In the genomic region with DNA sequence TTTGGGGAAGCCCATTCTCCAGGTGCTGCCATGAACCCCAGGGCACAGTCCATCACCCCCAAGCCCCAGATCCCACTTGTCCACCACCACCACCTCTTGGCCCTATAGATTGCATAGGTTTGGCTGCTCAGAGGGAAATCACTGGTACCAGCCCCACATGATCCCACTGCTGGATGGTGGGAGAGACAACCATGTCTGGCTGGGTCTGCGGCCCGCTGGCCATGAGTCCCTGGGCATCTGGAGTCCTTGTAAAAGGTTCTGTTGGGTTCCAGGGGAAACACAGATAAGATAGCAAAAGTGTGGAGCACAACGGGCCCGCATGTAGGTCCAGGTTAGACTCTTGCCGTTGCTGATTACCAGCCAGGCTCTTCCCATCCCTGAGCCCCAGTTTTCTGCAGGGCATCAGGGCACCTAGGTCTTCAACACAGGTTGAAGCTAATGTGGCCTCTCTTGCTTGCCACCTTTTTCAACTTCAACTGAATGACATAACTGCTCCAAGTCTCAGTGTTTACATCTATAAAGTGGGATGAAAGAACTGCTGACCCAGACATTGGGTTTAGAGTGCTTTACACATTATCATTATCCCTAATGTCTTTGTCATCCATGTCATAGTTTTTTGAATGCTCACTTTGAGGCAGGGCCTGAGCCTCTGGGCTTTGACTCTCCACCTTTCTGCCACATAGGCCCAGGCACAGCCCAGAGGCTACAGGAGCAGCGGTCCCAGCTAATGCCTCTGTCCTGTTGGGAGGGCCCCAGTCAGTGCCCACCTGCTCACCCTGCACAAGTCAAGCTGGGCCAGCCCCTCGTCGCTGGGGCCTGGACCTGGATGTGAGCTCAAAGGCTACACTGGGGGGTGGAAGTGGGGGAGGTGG, we compare ENCODE assay signal across 8 cellular contexts. TPM values are rescaled to one million over a fixed set of nuclear protein-coding genes. Genes with fewer than 3 reads are reported as not detected.
DNase-seq lines count a peak whose midpoint lies in the region; ATAC-seq and TF ChIP-seq lines count a peak whose summit lies in the region.

No MANE protein-coding gene starts in this region.

- H3K27me3 ChIP-seq in adipocyte (replicated peaks; ENCODE audit: control insufficient read depth, insufficient read depth, low read length) (peaks cover 19% of the 10 kb centered on the region), liver (ENCODE audit: control insufficient read depth in 4 of 4, insufficient read depth in 4 of 4, low read length in 3 of 4) (no peaks in the 10 kb centered on the region), suprapubic skin (no peaks in the 10 kb centered on the region)

- DNase-seq in T-helper 1 cell (no peak), adipocyte (ENCODE audit: low read depth) (no peak), suprapubic skin (ENCODE audit: low spot score in 2 of 2) (no peak), NCI-H1048 (lab: John Stamatoyannopoulos, UW) (no peak), NK-92 (lab: John Stamatoyannopoulos, UW; ENCODE audit: unreplicated experiment) (no peak)

- H3K4me3 ChIP-seq in adipocyte (ENCODE audit: low read length) = peak overlapping the region; percentile 99
- H3K4me3 ChIP-seq in liver (ENCODE audit: low read depth in 1 of 3, low read length in 3 of 3) = peak overlapping the region in 2 of 3 donors; percentile 76 to 85
- peak overlapping the region; percentile 81 for H3K4me3 ChIP-seq in suprapubic skin

- no peaks in the 10 kb centered on the region for H3K9me3 ChIP-seq in adipocyte (ENCODE audit: control insufficient read depth, low read length)
- H3K9me3 ChIP-seq in liver (ENCODE audit: control insufficient read depth in 4 of 4, low read length in 3 of 4) = no peaks in the 10 kb centered on the region
- no peaks in the 10 kb centered on the region for H3K9me3 ChIP-seq in suprapubic skin

- peak overlapping the region; percentile 91 for H3K9ac ChIP-seq in adipocyte (ENCODE audit: low read length)
- peak overlapping the region in 1 of 2 donors; percentile 77 for H3K9ac ChIP-seq in liver (ENCODE audit: low read depth in 1 of 2, low read length in 2 of 2)

- H3K36me3 Mint-ChIP-seq in T-helper 1 cell treated with Interleukin-12 subunit alpha and Interleukin-12 subunit beta and Interleukin-4 antibody, amounts not matched to agents 30 μg/mL and 1 μg/mL, for 36 hours (ENCODE audit: low read depth) = peaks cover 3% of the 10 kb centered on the region

- no peaks in the 10 kb centered on the region for H3K9me3 Mint-ChIP-seq in T-helper 1 cell treated with Interleukin-12 subunit alpha and Interleukin-12 subunit beta and Interleukin-4 antibody, amounts not matched to agents 30 μg/mL and 1 μg/mL, for 36 hours

- peak overlapping the region; percentile 92 for H3K4me3 Mint-ChIP-seq in T-helper 1 cell treated with Interleukin-12 subunit alpha and Interleukin-12 subunit beta and Interleukin-4 antibody, amounts not matched to agents 30 μg/mL and 1 μg/mL, for 36 hours

- H3K4me1 ChIP-seq in adipocyte (ENCODE audit: control insufficient read depth, insufficient read depth, low read length) (peaks cover 17% of the 10 kb centered on the region), liver (ENCODE audit: control insufficient read depth in 4 of 4, insufficient read depth in 4 of 4, low read length in 3 of 4) (peaks cover 11 to 51% (median 36%) of the 10 kb centered on the region in 4 donors), suprapubic skin (peaks cover 52% of the 10 kb centered on the region)

- no peak for TF ChIP-seq POLR2A in suprapubic skin (IDR thresholded peaks at IDR 0.05)

- no peak for TF ChIP-seq EP300 in suprapubic skin (IDR thresholded peaks at IDR 0.05)

- peaks cover 19% of the 10 kb centered on the region for H3K4me1 Mint-ChIP-seq in T-helper 1 cell treated with Interleukin-12 subunit alpha and Interleukin-12 subunit beta and Interleukin-4 antibody, amounts not matched to agents 30 μg/mL and 1 μg/mL, for 36 hours (ENCODE audit: low read depth)

- no peak for TF ChIP-seq RAD21 in liver (IDR thresholded peaks at IDR 0.05)

- WGBS in liver = 79% methylated on average over 8 of the region's 8 CpGs
- WGBS in suprapubic skin = 73% methylated on average over 8 of the region's 8 CpGs

- no peak for TF ChIP-seq CTCF in liver (IDR thresholded peaks at IDR 0.05; ENCODE audit: low read depth, low read length, missing input control)
- TF ChIP-seq CTCF in suprapubic skin (IDR thresholded peaks at IDR 0.05) = no peak

- no peak for ATAC-seq in GM21717 (IDR thresholded peaks at IDR 0.05; ENCODE audit: unreplicated experiment)

- H3K27ac Mint-ChIP-seq in T-helper 1 cell treated with Interleukin-12 subunit alpha and Interleukin-12 subunit beta and Interleukin-4 antibody, amounts not matched to agents 30 μg/mL and 1 μg/mL, for 36 hours = peak overlapping the region; percentile 91

- H3K36me3 ChIP-seq in adipocyte (ENCODE audit: control insufficient read depth, insufficient read depth, low read length, severe bottlenecking) (no peaks in the 10 kb centered on the region), liver (ENCODE audit: control insufficient read depth in 4 of 4, insufficient read depth in 3 of 4, low read depth in 1 of 4, low read length in 3 of 4) (no peaks in the 10 kb centered on the region), suprapubic skin (peaks cover 6% of the 10 kb centered on the region)

- H3K27ac ChIP-seq in liver (ENCODE audit: low read depth in 1 of 2, low read length in 2 of 2) (no peak overlapping the region), suprapubic skin (no peak overlapping the region)

- peaks cover 20% of the 10 kb centered on the region for H3K27me3 Mint-ChIP-seq in T-helper 1 cell treated with Interleukin-12 subunit alpha and Interleukin-12 subunit beta and Interleukin-4 antibody, amounts not matched to agents 30 μg/mL and 1 μg/mL, for 36 hours (ENCODE audit: low read depth)

TF ChIP-seq in liver, 16 proteins besides CTCF, POLR2A, EP300 and RAD21:
- TF ChIP-seq FOXA1 (IDR thresholded peaks at IDR 0.05) = peak; percentile 6
- TF ChIP-seq, protein P1, sequence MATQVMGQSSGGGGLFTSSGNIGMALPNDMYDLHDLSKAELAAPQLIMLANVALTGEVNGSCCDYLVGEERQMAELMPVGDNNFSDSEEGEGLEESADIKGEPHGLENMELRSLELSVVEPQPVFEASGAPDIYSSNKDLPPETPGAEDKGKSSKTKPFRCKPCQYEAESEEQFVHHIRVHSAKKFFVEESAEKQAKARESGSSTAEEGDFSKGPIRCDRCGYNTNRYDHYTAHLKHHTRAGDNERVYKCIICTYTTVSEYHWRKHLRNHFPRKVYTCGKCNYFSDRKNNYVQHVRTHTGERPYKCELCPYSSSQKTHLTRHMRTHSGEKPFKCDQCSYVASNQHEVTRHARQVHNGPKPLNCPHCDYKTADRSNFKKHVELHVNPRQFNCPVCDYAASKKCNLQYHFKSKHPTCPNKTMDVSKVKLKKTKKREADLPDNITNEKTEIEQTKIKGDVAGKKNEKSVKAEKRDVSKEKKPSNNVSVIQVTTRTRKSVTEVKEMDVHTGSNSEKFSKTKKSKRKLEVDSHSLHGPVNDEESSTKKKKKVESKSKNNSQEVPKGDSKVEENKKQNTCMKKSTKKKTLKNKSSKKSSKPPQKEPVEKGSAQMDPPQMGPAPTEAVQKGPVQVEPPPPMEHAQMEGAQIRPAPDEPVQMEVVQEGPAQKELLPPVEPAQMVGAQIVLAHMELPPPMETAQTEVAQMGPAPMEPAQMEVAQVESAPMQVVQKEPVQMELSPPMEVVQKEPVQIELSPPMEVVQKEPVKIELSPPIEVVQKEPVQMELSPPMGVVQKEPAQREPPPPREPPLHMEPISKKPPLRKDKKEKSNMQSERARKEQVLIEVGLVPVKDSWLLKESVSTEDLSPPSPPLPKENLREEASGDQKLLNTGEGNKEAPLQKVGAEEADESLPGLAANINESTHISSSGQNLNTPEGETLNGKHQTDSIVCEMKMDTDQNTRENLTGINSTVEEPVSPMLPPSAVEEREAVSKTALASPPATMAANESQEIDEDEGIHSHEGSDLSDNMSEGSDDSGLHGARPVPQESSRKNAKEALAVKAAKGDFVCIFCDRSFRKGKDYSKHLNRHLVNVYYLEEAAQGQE (IDR thresholded peaks at IDR 0.05) = no peak

RNA-seq across cellular contexts. Expression of a gene that starts 1.0 kb away (rescaled TPM):
- 100 to 1,000 TPM in 1 of 2 donors, 10 to 100 TPM in 1; 20.5 to 153 TPM for total RNA-seq in liver
- 10 to 100 TPM; 10.8 to 11.7 TPM for polyA plus RNA-seq in liver
- 10 to 100 TPM; 23.1 to 31.9 (median 26.8) TPM for total RNA-seq in suprapubic skin

RNA-seq across cellular contexts. Expression of a gene that starts 3.3 kb away (rescaled TPM):
- total RNA-seq in liver (10 to 100 TPM; 41.6 to 48.8 TPM), suprapubic skin (10 to 100 TPM; 22.9 to 38.4 (median 26.0) TPM)
- polyA plus RNA-seq in liver = 10 to 100 TPM in 1 of 2 donors, 1 to 10 TPM in 1; 3.8 to 10.6 TPM
